ENCODE assay signal across 13 cellular contexts in the genomic region with DNA sequence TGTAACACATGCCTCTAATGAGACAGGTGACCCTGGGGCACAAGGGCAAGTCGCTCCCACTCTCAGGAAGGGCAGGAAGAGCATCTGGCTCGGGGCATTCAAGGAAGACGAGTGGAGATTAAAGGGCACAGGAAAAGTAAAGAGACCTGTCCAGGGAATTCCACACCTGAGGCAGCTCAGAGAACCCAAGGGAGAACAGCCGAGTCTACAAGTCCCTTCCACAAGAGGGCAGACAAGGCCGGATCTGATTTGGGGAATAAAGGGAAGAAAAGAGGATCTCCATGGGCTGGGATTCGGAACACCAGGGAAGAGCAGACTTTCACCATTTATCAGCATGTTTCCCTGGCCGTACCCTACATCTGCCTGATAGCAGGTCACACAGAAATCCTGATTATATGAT. TPM values are rescaled to one million over a fixed set of nuclear protein-coding genes. Genes with fewer than 3 reads are reported as not detected.
DNase-seq lines count a peak whose midpoint lies in the region; ATAC-seq and TF ChIP-seq lines count a peak whose summit lies in the region.
"Had no signal": no experiment of that assay in that cellular context is flagged by ENCODE, and none has a peak within 500 bp of the region (broad histone marks: within the 10 kb centered on the region; RNA-seq: fewer than 3 reads in every experiment).

No MANE protein-coding gene starts in this region.

- in situ Hi-C loops in astrocyte of the spinal cord (cut with HindIII; ENCODE audit: low sequenced_read_pairs): no loop called here

- DNase-seq in HFFc6 (peak; percentile 29), astrocyte of the spinal cord (ENCODE audit: low read depth, low spot score) (no peak), right lobe of liver (peak in 1 of 3 donors; percentile 23), NCI-H2171 treated with DMSO at 0.1 percent for 48 hours (lab: John Stamatoyannopoulos, UW) (no peak), NCI-H510A treated with DMSO at 0.1 percent for 48 hours (lab: John Stamatoyannopoulos, UW) (no peak)
- DNase-seq: DMS153, NCI-H2107 had no signal

- TF ChIP-seq POLR2A in right lobe of liver (IDR thresholded peaks at IDR 0.05): no peak

- H3K27me3 Mint-ChIP-seq in HFFc6 (ENCODE audit: insufficient read depth): no peaks in the 10 kb centered on the region
- H3K27me3 Mint-ChIP-seq: activated CD8-positive, alpha-beta T cell treated with anti-CD3 and anti-CD28 coated beads for 36 hours had no signal

- H3K27ac Mint-ChIP-seq in HFFc6: no peak overlapping the region
- H3K27ac Mint-ChIP-seq: activated CD8-positive, alpha-beta T cell treated with anti-CD3 and anti-CD28 coated beads for 36 hours had no signal

- WGBS in right lobe of liver (ENCODE audit: insufficient coverage, low coverage, low lambda C conversion rate, missing lambda C conversion rate): 22% methylated on average over 4 of the region's 7 CpGs

- peaks cover 16% of the 10 kb centered on the region for H3K36me3 Mint-ChIP-seq in HFFc6 (ENCODE audit: low read depth)

- H3K27ac ChIP-seq in C4-2B (no peak overlapping the region), right lobe of liver (no peak overlapping the region)
- H3K27ac ChIP-seq: SK-N-MC had no signal

- H3K4me1 Mint-ChIP-seq in HFFc6 (ENCODE audit: low read depth): peaks cover 14% of the 10 kb centered on the region

- H3K4me3 ChIP-seq in astrocyte of the spinal cord (ENCODE audit: low read depth, low read length) (no peak overlapping the region), right lobe of liver (no peak overlapping the region)
- H3K4me3 ChIP-seq: SK-N-MC, spleen had no signal

- TF ChIP-seq CTCF in C4-2B (conservative IDR thresholded peaks at IDR 0.05) (peak; percentile 14; the same call in 1 of the 2 replicates), HFFc6 (IDR thresholded peaks at IDR 0.05) (peak; percentile 59; the same call in 1 of the 2 replicates), astrocyte of the spinal cord (IDR thresholded peaks at IDR 0.05; ENCODE audit: low read depth, low read length) (peak; percentile 43), right lobe of liver (IDR thresholded peaks at IDR 0.05) (peak; percentile 18 to 47 (median 36))

- intact Hi-C loops in right lobe of liver (cut with DNase I): loop anchor here in 1 of 2 donors (5.0 kb wide), 1 partner anchor 46 kb away; no protein-coding TSS in a partner anchor

- peaks cover 0 to 78% (median 18%) of the 10 kb centered on the region in 4 donors for H3K36me3 ChIP-seq in right lobe of liver

- no peaks in the 10 kb centered on the region for H3K4me1 ChIP-seq in right lobe of liver

- no peaks in the 10 kb centered on the region for H3K9me3 Mint-ChIP-seq in HFFc6
- H3K9me3 Mint-ChIP-seq: activated CD8-positive, alpha-beta T cell treated with anti-CD3 and anti-CD28 coated beads for 36 hours had no signal

- no peaks in the 10 kb centered on the region for H3K9me3 ChIP-seq in right lobe of liver
- H3K9me3 ChIP-seq: spleen had no signal

- ATAC-seq in right lobe of liver (peak; percentile 46 to 60 (median 53)), HG02973 (IDR thresholded peaks at IDR 0.05; ENCODE audit: unreplicated experiment) (no peak), GM18502 (IDR thresholded peaks at IDR 0.05; ENCODE audit: poor library complexity, unreplicated experiment) (no peak)

- no peak overlapping the region for H3K4me3 Mint-ChIP-seq in HFFc6
- H3K4me3 Mint-ChIP-seq: activated CD8-positive, alpha-beta T cell treated with anti-CD3 and anti-CD28 coated beads for 36 hours had no signal

- H3K27me3 ChIP-seq in right lobe of liver: no peaks in the 10 kb centered on the region
- H3K27me3 ChIP-seq: spleen had no signal

RNA-seq across cellular contexts. Expression of gene GPX3, which starts 28.1 kb away (rescaled TPM):
- 1 to 10 TPM in 1 of 6 experiments, under 1 TPM in 5; 0.66 to 1.2 (median 0.77) TPM for total RNA-seq in HFFc6 (2021; fragmentation: NEBNext Ultra II Directional; extraction: Animal tissue kit (Norgen Biotek cat#: 25700))
- total RNA-seq in right lobe of liver: 100 to 1,000 TPM; 192 to 869 (median 343) TPM
- total RNA-seq: activated CD8-positive, alpha-beta T cell treated with anti-CD3 and anti-CD28 coated beads for 36 hours had no signal

RNA-seq across cellular contexts. Expression of gene TNIP1, which starts 32.3 kb away (rescaled TPM):
- total RNA-seq in HFFc6 (2021; fragmentation: NEBNext Ultra II Directional; extraction: Animal tissue kit (Norgen Biotek cat#: 25700)): 100 to 1,000 TPM in 1 of 6 experiments, 10 to 100 TPM in 5; 81.5 to 105 (median 89.5) TPM
- total RNA-seq in right lobe of liver: 100 to 1,000 TPM in 1 of 6 experiments, 10 to 100 TPM in 5; 70.1 to 155 (median 79.1) TPM

Comparison
In these comparisons a context has a peak if more than half of its experiments do, and no peak if none do; other contexts are left out.
1. ATAC-seq: peak in right lobe of liver (4 of 4); none in HG02973 (single experiment) and GM18502 (single experiment).
2. RNA of gene GPX3, which starts 28.1 kb away (total RNA-seq): 192 to 869 TPM in right lobe of liver; 0.66 to 1.2 TPM in HFFc6; every median in the first group is over 10 times any median in the second.
3. Peak in every context shown above with its lines, with median percentiles within 50 percentile points of each other: CTCF ChIP-seq.